Comparison of ENCODE assay signal across 8 cellular contexts in genomic region chr10:32980242-32980557, GRCh38. TPM values are rescaled to one million over a fixed set of nuclear protein-coding genes. Genes with fewer than 3 reads are reported as not detected.
DNase-seq lines count a peak whose midpoint lies in the region; ATAC-seq, FAIRE-seq and TF ChIP-seq lines count a peak whose summit lies in the region.

No MANE protein-coding gene starts in this region.

- peak overlapping the region; percentile 59 for H3K9ac ChIP-seq in NT2/D1 (ENCODE audit: insufficient read length, low read depth)
- H3K9ac ChIP-seq in endocrine pancreas (ENCODE audit: control insufficient read depth, insufficient read depth, low read length): no peak overlapping the region

- peaks cover 25 to 39% (median 34%) of the 10 kb centered on the region in 4 donors for H3K4me1 Mint-ChIP-seq in CD4-positive, alpha-beta memory T cell

- H3K36me3 ChIP-seq in CD4-positive, alpha-beta memory T cell (ENCODE audit: insufficient read depth, low read length): no peaks in the 10 kb centered on the region
- H3K36me3 ChIP-seq in NT2/D1 (ENCODE audit: insufficient read depth, insufficient read length, low read length) (no peaks in the 10 kb centered on the region), endocrine pancreas (ENCODE audit: control insufficient read depth, insufficient read depth, low read length) (no peaks in the 10 kb centered on the region), osteoblast (ENCODE audit: insufficient read depth, low read length) (no peaks in the 10 kb centered on the region)

- ATAC-seq in HG02763 (IDR thresholded peaks at IDR 0.05; ENCODE audit: unreplicated experiment): no peak

- FAIRE-seq in GM12891 (lab: Jason Lieb, UNC): no peak

- no peaks in the 10 kb centered on the region for H4K20me1 ChIP-seq in osteoblast (ENCODE audit: insufficient read depth, low read length)

- peak overlapping the region; percentile 84 for H3K27ac ChIP-seq in CD4-positive, alpha-beta memory T cell (ENCODE audit: low read depth, low read length)
- peak overlapping the region; percentile 97 for H3K27ac ChIP-seq in osteoblast (ENCODE audit: low read depth, low read length)

- peak overlapping the region; percentile 30 to 87 for H3K4me3 ChIP-seq in CD4-positive, alpha-beta memory T cell (ENCODE audit: low read length in 2 of 2)
- H3K4me3 ChIP-seq in NT2/D1 (ENCODE audit: insufficient read length, low read depth) (peak overlapping the region; percentile 24), endocrine pancreas (ENCODE audit: control insufficient read depth, insufficient read depth, low read length) (peak overlapping the region; percentile 53), osteoblast (ENCODE audit: insufficient read depth, low read length) (peak overlapping the region; percentile 67)

- CTCF ChIA-PET in CD4-positive, alpha-beta memory T cell (lab: Charles Lee; ENCODE audit: partially characterized antibody): interaction anchor here (0.5 to 3.7 kb wide), 9 partner anchors 8 to 178 kb away, joined by 3 to 25 read pairs (median 4); no protein-coding TSS in a partner anchor

- peak overlapping the region; percentile 93 to 98 (median 95) for H3K4me3 Mint-ChIP-seq in CD4-positive, alpha-beta memory T cell

- POLR2A ChIA-PET in CD4-positive, alpha-beta memory T cell (lab: Charles Lee; ENCODE audit: partially characterized antibody): interaction anchor here (0.6 to 7.5 kb wide), 23 partner anchors 9 to 603 kb away, joined by 3 to 131 read pairs (median 5); partner anchors contain the start of genes CCDC7 and ITGB1

- no peaks in the 10 kb centered on the region for H3K27me3 Mint-ChIP-seq in CD4-positive, alpha-beta memory T cell

- TF ChIP-seq CTCF in osteoblast (IDR thresholded peaks at IDR 0.05; ENCODE audit: extremely low read depth, low read depth, low read length): no peak

- H3K9me3 ChIP-seq in CD4-positive, alpha-beta memory T cell (ENCODE audit: control insufficient read depth in 1 of 2, low read length in 2 of 2): no peaks in the 10 kb centered on the region
- H3K9me3 ChIP-seq in NT2/D1 (ENCODE audit: insufficient read depth, low read length): peaks cover 5% of the 10 kb centered on the region; the same call in 1 of the 2 replicates
- H3K9me3 ChIP-seq in endocrine pancreas (ENCODE audit: control insufficient read depth, low read length): no peaks in the 10 kb centered on the region
- H3K9me3 ChIP-seq in osteoblast (ENCODE audit: low read depth, low read length): no peaks in the 10 kb centered on the region

- H3K79me2 ChIP-seq in osteoblast (ENCODE audit: insufficient read depth, low read length): peaks cover 5% of the 10 kb centered on the region

- no peaks in the 10 kb centered on the region for H3K27me3 ChIP-seq in CD4-positive, alpha-beta memory T cell (ENCODE audit: insufficient read depth, low read length)
- H3K27me3 ChIP-seq in NT2/D1 (ENCODE audit: insufficient read depth, insufficient read length) (no peaks in the 10 kb centered on the region), endocrine pancreas (ENCODE audit: control insufficient read depth, insufficient read depth, low read length) (no peaks in the 10 kb centered on the region), osteoblast (ENCODE audit: insufficient read depth, low read length) (no peaks in the 10 kb centered on the region)

- peaks cover 40% of the 10 kb centered on the region for H3K4me1 ChIP-seq in CD4-positive, alpha-beta memory T cell (ENCODE audit: insufficient read depth, low read length)
- H3K4me1 ChIP-seq in NT2/D1 (ENCODE audit: insufficient read depth, insufficient read length): peaks cover 2% of the 10 kb centered on the region
- peaks cover 12% of the 10 kb centered on the region for H3K4me1 ChIP-seq in endocrine pancreas (ENCODE audit: control insufficient read depth, insufficient read depth, low read length)
- peaks cover 51% of the 10 kb centered on the region for H3K4me1 ChIP-seq in osteoblast (ENCODE audit: insufficient read depth, low read length)

- H3K4me2 ChIP-seq in osteoblast (ENCODE audit: insufficient read depth, low read length): peak overlapping the region; percentile 87

- intact Hi-C loops in CD4-positive, alpha-beta memory T cell (cut with micrococcal nuclease): loop anchor here (1.0 to 5.0 kb wide), 4 partner anchors 8 to 47 kb away; partner anchors contain the start of gene ITGB1

- TF ChIP-seq POLR2A in GM12891 (IDR thresholded peaks at IDR 0.05; ENCODE audit: low read depth, low read length): no peak

- no peak for DNase-seq in CD4-positive, alpha-beta memory T cell
- DNase-seq in NT2/D1 (ENCODE audit: low read depth, low spot score): no peak
- no peak for DNase-seq in osteoblast (ENCODE audit: insufficient read length, low spot score, missing footprints)
- DNase-seq in RPMI8226: no peak
- DNase-seq in GM12891 (ENCODE audit: insufficient read length, low spot score): no peak
- DNase-seq in T1000 (lab: John Stamatoyannopoulos, UW): no peak

- no peaks in the 10 kb centered on the region for H3K9me3 Mint-ChIP-seq in CD4-positive, alpha-beta memory T cell

- H3K36me3 Mint-ChIP-seq in CD4-positive, alpha-beta memory T cell: no peaks in the 10 kb centered on the region

- peak overlapping the region; percentile 49 for H2AFZ ChIP-seq in osteoblast (ENCODE audit: low read length)

- peak overlapping the region; percentile 92 to 99 (median 98) for H3K27ac Mint-ChIP-seq in CD4-positive, alpha-beta memory T cell

TF ChIP-seq in GM12891, 5 proteins besides CTCF, POLR2A, EP300 and RAD21:
- TF ChIP-seq TAF1 (IDR thresholded peaks at IDR 0.05; ENCODE audit: low read depth, low read length): no peak
- no peak for TF ChIP-seq POLR2AphosphoS5 (IDR thresholded peaks at IDR 0.05; ENCODE audit: low read depth, low read length)
- no peak for TF ChIP-seq POU2F2 (IDR thresholded peaks at IDR 0.05; ENCODE audit: low read depth, low read length)
- TF ChIP-seq PAX5 (IDR thresholded peaks at IDR 0.05; ENCODE audit: insufficient read depth, low read length, severe bottlenecking): no peak
- no peak for TF ChIP-seq SPI1 (IDR thresholded peaks at IDR 0.05; ENCODE audit: low read depth, low read length)

RNA-seq across cellular contexts. Expression of gene ITGB1, which starts 22.2 kb away (rescaled TPM):
- 100 to 1,000 TPM; 420 to 435 TPM for total RNA-seq in CD4-positive, alpha-beta memory T cell
- 100 to 1,000 TPM; 634 to 758 TPM for polyA plus RNA-seq in CD4-positive, alpha-beta memory T cell
- total RNA-seq in osteoblast: 1,572 and 1,742 TPM in 2 replicates
- polyA plus RNA-seq in GM12891 (2012; ENCODE audit: low read depth, missing spikeins): 30.6 TPM
